22 cellular contexts compared by ENCODE assay signal in the genomic region with DNA sequence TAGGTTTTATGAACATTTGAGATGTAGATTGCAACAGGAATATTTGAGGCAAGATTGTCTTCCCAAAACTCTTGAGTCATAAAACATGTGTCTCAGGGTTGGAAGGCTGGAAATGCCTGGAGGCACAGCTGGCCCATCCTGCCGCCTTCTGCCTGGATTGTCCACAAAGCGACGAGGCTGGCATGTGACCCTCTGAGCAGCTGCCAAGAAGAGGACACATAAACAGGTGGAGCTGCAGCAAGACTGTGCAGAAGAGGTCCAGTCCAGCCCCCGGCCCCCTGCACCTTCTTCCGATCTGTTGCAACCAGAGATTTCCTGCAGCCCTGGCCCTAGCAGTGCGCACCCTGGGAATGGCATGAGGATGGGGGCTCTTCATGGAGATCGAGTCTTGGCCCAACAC.
DNase-seq lines count a peak whose midpoint lies in the region; ATAC-seq lines count a peak whose summit lies in the region.
"Had no signal": no experiment of that assay in that cellular context is flagged by ENCODE, and none has a peak within 500 bp of the region (broad histone marks: within the 10 kb centered on the region; RNA-seq: fewer than 3 reads in every experiment).

No MANE protein-coding gene starts in this region.

- no peaks in the 10 kb centered on the region for H3K9me3 ChIP-seq in GM23248 (ENCODE audit: low read depth)
- H3K9me3 ChIP-seq in SJCRH30 (replicated peaks), result no peaks in the 10 kb centered on the region

- H3K27ac Mint-ChIP-seq in stimulated activated effector memory CD8-positive, alpha-beta T cell treated with anti-CD3 and anti-CD28 coated beads, Interleukin-12 subunit alpha, Interleukin-12 subunit beta, amount 100 ng/mL, for 72 hours, result no peak overlapping the region
- H3K27ac Mint-ChIP-seq: H9 had no signal

- H3K4me3 ChIP-seq in GM23248 (no peak overlapping the region), SJCRH30 (no peak overlapping the region)
- H3K4me3 ChIP-seq: GM12878 had no signal

- no peaks in the 10 kb centered on the region for H3F3A ChIP-seq in GM23248 (ENCODE audit: insufficient read depth)

- H3K27me3 ChIP-seq in GM23248 (replicated peaks; ENCODE audit: insufficient read depth) (no peaks in the 10 kb centered on the region), SJCRH30 (no peaks in the 10 kb centered on the region)

- no peaks in the 10 kb centered on the region for H3K9me3 Mint-ChIP-seq in stimulated activated effector memory CD8-positive, alpha-beta T cell treated with anti-CD3 and anti-CD28 coated beads, Interleukin-12 subunit alpha, Interleukin-12 subunit beta, amount 100 ng/mL, for 72 hours

- WGBS in GM23248 (ENCODE audit: low coverage in 1 of 2, low lambda C conversion rate in 2 of 2, missing lambda C conversion rate in 2 of 2), 2 experiments, result 30 to 35% methylated on average over 6 to 7 of the region's 7 CpGs

- in situ Hi-C loops in GM23248 (cut with MboI), result no loop called here

- H3K4me2 ChIP-seq in GM23248 (ENCODE audit: unreplicated experiment), result no peak overlapping the region

- ATAC-seq in HG02981 (IDR thresholded peaks at IDR 0.05; ENCODE audit: unreplicated experiment), result no peak
- ATAC-seq in stimulated activated effector memory CD8-positive, alpha-beta T cell treated with anti-CD3 and anti-CD28 coated beads, Interleukin-12 subunit alpha, Interleukin-12 subunit beta, amount 100 ng/mL, for 72 hours, result no peak
- ATAC-seq: GM12878 had no signal

- no peak overlapping the region for H3K4me3 Mint-ChIP-seq in stimulated activated effector memory CD8-positive, alpha-beta T cell treated with anti-CD3 and anti-CD28 coated beads, Interleukin-12 subunit alpha, Interleukin-12 subunit beta, amount 100 ng/mL, for 72 hours
- H3K4me3 Mint-ChIP-seq: CD14-positive monocyte, H9 had no signal

- no peaks in the 10 kb centered on the region for H4K20me1 ChIP-seq in GM23248 (ENCODE audit: insufficient read depth)

- no peaks in the 10 kb centered on the region for H3K79me2 ChIP-seq in GM23248 (ENCODE audit: insufficient read depth)

- H3K36me3 ChIP-seq in GM23248 (ENCODE audit: low read depth) (no peaks in the 10 kb centered on the region), SJCRH30 (no peaks in the 10 kb centered on the region)

- H3K36me3 Mint-ChIP-seq in stimulated activated effector memory CD8-positive, alpha-beta T cell treated with anti-CD3 and anti-CD28 coated beads, Interleukin-12 subunit alpha, Interleukin-12 subunit beta, amount 100 ng/mL, for 72 hours, result no peaks in the 10 kb centered on the region
- H3K36me3 Mint-ChIP-seq: CD14-positive monocyte had no signal

- no peak overlapping the region for H3K9ac ChIP-seq in GM23248

- no peak overlapping the region for H2AFZ ChIP-seq in GM23248

- no peaks in the 10 kb centered on the region for H3K9me2 ChIP-seq in GM23248 (ENCODE audit: insufficient read depth)

- H3K4me1 ChIP-seq in GM23248 (ENCODE audit: insufficient read depth) (no peaks in the 10 kb centered on the region), SJCRH30 (no peaks in the 10 kb centered on the region; the same call in 1 of the 2 replicates)

- H3K4me1 Mint-ChIP-seq in stimulated activated effector memory CD8-positive, alpha-beta T cell treated with anti-CD3 and anti-CD28 coated beads, Interleukin-12 subunit alpha, Interleukin-12 subunit beta, amount 100 ng/mL, for 72 hours, result peaks cover 16% of the 10 kb centered on the region

- H3K27ac ChIP-seq in GM23248 (no peak overlapping the region), SJCRH30 (no peak overlapping the region)

- DNase-seq in AG20443 (ENCODE audit: low spot score), result peak; percentile 45
- peak; percentile 40 for DNase-seq in GM23248
- peak; percentile 43 to 53 for DNase-seq in SJCRH30
- DNase-seq in fibroblast of peridontal ligament (ENCODE audit: extremely low read depth), result peak; percentile 7
- DNase-seq in stimulated activated CD4-positive, alpha-beta T cell treated with anti-CD3 and anti-CD28 coated beads, Interleukin-1b, Interleukin-23, amount 100 ng/mL, for 48 hours, result no peak
- DNase-seq in stimulated activated effector memory CD8-positive, alpha-beta T cell treated with anti-CD3 and anti-CD28 coated beads, Interleukin-12 subunit alpha, Interleukin-12 subunit beta, amount 100 ng/mL, for 72 hours (ENCODE audit: low spot score in 2 of 2), result no peak
- no peak for DNase-seq in nucleus accumbens (lab: John Stamatoyannopoulos, UW)
- DNase-seq: AML-193; DND-41; GF-D8; H9; IMR-90; NCI-H1105; NCI-H2081; NCI-H2171 treated with DMSO at 0.1 percent for 48 hours; NCI-H446; NCI-H526 treated with DMSO at 0.1 percent for 48 hours; NK-92 treated with Interleukin-12 subunit alpha and Interleukin-12 subunit beta, amount 100 ng/mL, for 24 hours; SHP77 had no signal

Comparison
In these comparisons a context has a peak if more than half of its experiments do, and no peak if none do; other contexts are left out.
1. DNase-seq: peak in AG20443 (single experiment), GM23248 (single experiment), SJCRH30 (2 of 2) and fibroblast of peridontal ligament (single experiment); none in stimulated activated CD4-positive, alpha-beta T cell treated with anti-CD3 and anti-CD28 coated beads, Interleukin-1b, Interleukin-23, amount 100 ng/mL, for 48 hours (single experiment), stimulated activated effector memory CD8-positive, alpha-beta T cell treated with anti-CD3 and anti-CD28 coated beads, Interleukin-12 subunit alpha, Interleukin-12 subunit beta, amount 100 ng/mL, for 72 hours (0 of 2) and nucleus accumbens (0 of 56).